Comparison of ENCODE assay signal across 23 cellular contexts in the genomic region with DNA sequence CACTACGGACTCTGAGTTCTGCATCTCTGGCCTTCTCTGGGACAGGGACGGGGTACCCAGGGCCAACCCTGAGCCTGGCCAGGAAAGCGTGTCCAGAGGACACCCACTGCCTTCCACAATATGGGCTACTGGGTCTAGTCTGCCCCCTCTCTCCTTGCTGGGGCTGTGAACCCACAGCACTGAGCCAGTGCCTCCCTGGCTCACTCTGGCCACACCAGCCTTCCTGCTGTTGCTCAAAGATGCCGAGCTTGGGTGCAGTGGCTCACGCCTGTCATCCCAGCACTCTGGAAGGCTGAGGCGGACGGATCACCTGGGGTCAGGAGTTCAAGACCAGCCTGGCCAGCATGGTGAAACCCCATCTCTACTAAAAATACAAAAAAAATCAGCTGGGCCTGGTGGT.
"Had no signal": no experiment of that assay in that cellular context is flagged by ENCODE, and none has a peak within 500 bp of the region (broad histone marks: within the 10 kb centered on the region; RNA-seq: fewer than 3 reads in every experiment).

No MANE protein-coding gene starts in this region.

- H3K9me3 ChIP-seq: heart left ventricle had no signal

- H3K36me3 ChIP-seq: brain microvascular endothelial cell, heart left ventricle had no signal

- H3K9me3 Mint-ChIP-seq: activated CD4-positive, alpha-beta memory T cell treated with anti-CD3 and anti-CD28 coated beads for 36 hours; activated CD4-positive, alpha-beta T cell treated with anti-CD3 and anti-CD28 coated beads, Interleukin-2, amount 10 ng/mL, durations not matched to agents 24 days and 14 days; activated naive CD4-positive, alpha-beta T cell treated with anti-CD3 and anti-CD28 coated beads, Interleukin-2, amount 10 ng/mL, durations not matched to agents 7 days and 5 days; activated naive CD4-positive, alpha-beta T cell treated with anti-CD3 and anti-CD28 coated beads, Interleukin-2, amount 50 U/mL, for 72 hours; activated naive CD8-positive, alpha-beta T cell treated with anti-CD3 and anti-CD28 coated beads, Interleukin-2, amount 10 ng/mL, durations not matched to agents 7 days and 5 days; activated T-cell treated with anti-CD3 and anti-CD28 coated beads, Interleukin-2, amount 50 U/mL, for 24 hours; activated T-cell treated with anti-CD3 and anti-CD28 coated beads, Interleukin-2, amount 50 U/mL, for 72 hours; central memory CD8-positive, alpha-beta T cell had no signal

- H3K27me3 Mint-ChIP-seq: activated CD4-positive, alpha-beta T cell treated with anti-CD3 and anti-CD28 coated beads for 36 hours; activated T-cell treated with anti-CD3 and anti-CD28 coated beads, Interleukin-2, amount 50 U/mL, for 24 hours had no signal

- ATAC-seq: activated CD4-positive, alpha-beta T cell treated with anti-CD3 and anti-CD28 coated beads for 36 hours; activated naive CD4-positive, alpha-beta T cell treated with anti-CD3 and anti-CD28 coated beads, Interleukin-2, amount 50 U/mL, for 72 hours; activated T-cell treated with anti-CD3 and anti-CD28 coated beads, Interleukin-2, amount 50 U/mL, for 72 hours had no signal

- H3K4me3 ChIP-seq: heart left ventricle had no signal

- H3K4me3 Mint-ChIP-seq: activated CD4-positive, alpha-beta memory T cell treated with anti-CD3 and anti-CD28 coated beads for 36 hours; activated CD4-positive, alpha-beta T cell treated with anti-CD3 and anti-CD28 coated beads for 36 hours; activated CD4-positive, alpha-beta T cell treated with anti-CD3 and anti-CD28 coated beads, Interleukin-2, amount 10 ng/mL, durations not matched to agents 24 days and 14 days; activated naive CD4-positive, alpha-beta T cell treated with anti-CD3 and anti-CD28 coated beads, Interleukin-2, amount 10 ng/mL, durations not matched to agents 7 days and 5 days; activated naive CD8-positive, alpha-beta T cell treated with anti-CD3 and anti-CD28 coated beads, Interleukin-2, amount 10 ng/mL, durations not matched to agents 7 days and 5 days; activated T-cell treated with anti-CD3 and anti-CD28 coated beads, Interleukin-2, amount 50 U/mL, for 24 hours; activated T-cell treated with anti-CD3 and anti-CD28 coated beads, Interleukin-2, amount 50 U/mL, for 72 hours; central memory CD8-positive, alpha-beta T cell had no signal

- H3K27ac ChIP-seq: brain microvascular endothelial cell, epithelial cell of prostate, heart left ventricle had no signal

- H3K4me1 ChIP-seq: heart left ventricle had no signal

- H3K27ac Mint-ChIP-seq: activated CD4-positive, alpha-beta memory T cell treated with anti-CD3 and anti-CD28 coated beads for 36 hours; activated CD4-positive, alpha-beta T cell treated with anti-CD3 and anti-CD28 coated beads for 36 hours; activated CD4-positive, alpha-beta T cell treated with anti-CD3 and anti-CD28 coated beads, Interleukin-2, amount 10 ng/mL, durations not matched to agents 24 days and 14 days; activated naive CD4-positive, alpha-beta T cell treated with anti-CD3 and anti-CD28 coated beads, Interleukin-2, amount 10 ng/mL, durations not matched to agents 7 days and 5 days; activated naive CD4-positive, alpha-beta T cell treated with anti-CD3 and anti-CD28 coated beads, Interleukin-2, amount 50 U/mL, for 72 hours; activated naive CD8-positive, alpha-beta T cell treated with anti-CD3 and anti-CD28 coated beads, Interleukin-2, amount 10 ng/mL, durations not matched to agents 7 days and 5 days; activated T-cell treated with anti-CD3 and anti-CD28 coated beads, Interleukin-2, amount 50 U/mL, for 24 hours; activated T-cell treated with anti-CD3 and anti-CD28 coated beads, Interleukin-2, amount 50 U/mL, for 72 hours had no signal

- H3K27me3 ChIP-seq: brain microvascular endothelial cell, heart left ventricle had no signal

- H3K36me3 Mint-ChIP-seq: activated CD4-positive, alpha-beta memory T cell treated with anti-CD3 and anti-CD28 coated beads for 36 hours; activated naive CD4-positive, alpha-beta T cell treated with anti-CD3 and anti-CD28 coated beads, Interleukin-2, amount 10 ng/mL, durations not matched to agents 7 days and 5 days; activated naive CD4-positive, alpha-beta T cell treated with anti-CD3 and anti-CD28 coated beads, Interleukin-2, amount 50 U/mL, for 72 hours; activated naive CD8-positive, alpha-beta T cell treated with anti-CD3 and anti-CD28 coated beads, Interleukin-2, amount 10 ng/mL, durations not matched to agents 7 days and 5 days had no signal

- DNase-seq: activated CD4-positive, alpha-beta memory T cell treated with anti-CD3 and anti-CD28 coated beads for 36 hours; activated CD4-positive, alpha-beta T cell treated with anti-CD3 and anti-CD28 coated beads for 36 hours; activated CD4-positive, alpha-beta T cell treated with anti-CD3 and anti-CD28 coated beads, Interleukin-2, amount 10 ng/mL, durations not matched to agents 24 days and 14 days; activated CD4-positive, CD25-positive, alpha-beta regulatory T cell; activated CD4-positive, CD25-positive, alpha-beta regulatory T cell treated with anti-CD3 and anti-CD28 coated beads, Interleukin-2, amount 50 U/mL, for 72 hours; activated CD8-positive, alpha-beta memory T cell treated with anti-CD3 and anti-CD28 coated beads, Interleukin-2, amount 50 U/mL, for 48 hours; activated gamma-delta T cell; activated naive CD4-positive, alpha-beta T cell; activated naive CD4-positive, alpha-beta T cell treated with anti-CD3 and anti-CD28 coated beads, Interleukin-2, amount 10 ng/mL, durations not matched to agents 7 days and 5 days; activated naive CD8-positive, alpha-beta T cell treated with anti-CD3 and anti-CD28 coated beads, Interleukin-2, amount 10 ng/mL, durations not matched to agents 7 days and 5 days; activated T-cell treated with anti-CD3 and anti-CD28 coated beads for 4 hours; activated T-cell treated with anti-CD3 and anti-CD28 coated beads, Interleukin-2, amount 50 U/mL, for 24 hours; activated T-cell treated with anti-CD3 and anti-CD28 coated beads, Interleukin-2, amount 50 U/mL, for 72 hours; brain microvascular endothelial cell; cortex of kidney; effector CD8-positive, alpha-beta T cell; foreskin fibroblast; glutamatergic neuron; heart left ventricle; T-helper 2 cell had no signal

- H3K4me1 Mint-ChIP-seq: activated CD4-positive, alpha-beta T cell treated with anti-CD3 and anti-CD28 coated beads for 36 hours; activated CD4-positive, alpha-beta T cell treated with anti-CD3 and anti-CD28 coated beads, Interleukin-2, amount 10 ng/mL, durations not matched to agents 24 days and 14 days; activated naive CD4-positive, alpha-beta T cell treated with anti-CD3 and anti-CD28 coated beads, Interleukin-2, amount 10 ng/mL, durations not matched to agents 7 days and 5 days; activated naive CD8-positive, alpha-beta T cell treated with anti-CD3 and anti-CD28 coated beads, Interleukin-2, amount 10 ng/mL, durations not matched to agents 7 days and 5 days; central memory CD8-positive, alpha-beta T cell had no signal
